In the genomic region with DNA sequence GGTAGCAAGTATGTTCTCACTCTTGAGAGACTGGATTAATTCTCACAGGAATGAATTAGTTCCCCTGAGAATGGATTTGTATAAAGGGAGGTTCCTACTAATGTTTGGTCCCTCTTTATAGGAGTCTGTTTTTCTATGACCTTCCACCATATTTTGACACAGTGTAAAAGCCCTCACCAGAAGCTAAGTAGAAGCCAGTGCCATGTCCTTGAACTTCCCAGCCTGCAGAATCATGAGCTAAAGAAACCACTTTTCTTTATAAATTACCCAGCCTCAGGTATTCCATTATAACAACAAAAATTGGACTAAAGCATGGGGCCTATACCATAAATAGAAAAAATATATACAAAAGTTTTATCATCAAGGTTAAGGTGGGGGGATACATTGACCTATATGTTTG, we compare ENCODE assay signal across 7 cellular contexts.
"Had no signal": no experiment of that assay in that cellular context is flagged by ENCODE, and none has a peak within 500 bp of the region (broad histone marks: within the 10 kb centered on the region; RNA-seq: fewer than 3 reads in every experiment).

No MANE protein-coding gene starts in this region.

- H3K27ac ChIP-seq: HL-60, KMS-11 had no signal

- H3K9ac ChIP-seq: KMS-11 had no signal

- DNase-seq: IMR-90, KBM-7, KG1 had no signal

- H3K4me3 ChIP-seq: K562 had no signal

- H3K4me2 ChIP-seq: KMS-11 had no signal

- FAIRE-seq: HTR-8/SVneo, K562 had no signal

- ATAC-seq: K562 had no signal
